Comparison of ENCODE assay signal across 27 cellular contexts in genomic region chr7:155414508-155414907, GRCh38. TPM values are rescaled to one million over a fixed set of nuclear protein-coding genes. Genes with fewer than 3 reads are reported as not detected.
A peak's percentile ranks its signal among the peaks of the same experiment; 100 is the strongest.
DNase-seq lines count a peak whose midpoint lies in the region; ATAC-seq, FAIRE-seq and TF ChIP-seq lines count a peak whose summit lies in the region.
"Had no signal": no experiment of that assay in that cellular context is flagged by ENCODE, and none has a peak within 500 bp of the region (broad histone marks: within the 10 kb centered on the region; RNA-seq: fewer than 3 reads in every experiment).

No MANE protein-coding gene starts in this region.

- H2BK5ac ChIP-seq in mesendoderm (ENCODE audit: low read length), result no peak overlapping the region

- intact Hi-C loops in HCT116 (cut with micrococcal nuclease), result loop anchor here (10.0 kb wide), 1 partner anchor 120 kb away; no protein-coding TSS in a partner anchor
- intact Hi-C loops in GM12878 (cut with micrococcal nuclease; ENCODE audit: unreplicated experiment), result no loop called here
- intact Hi-C loops in posterior vena cava (cut with DNase I), result no loop called here

- H2AFZ ChIP-seq in HCT116 (ENCODE audit: low read depth, low read length, poor library complexity, severe bottlenecking) (no peak overlapping the region), GM12878 (ENCODE audit: control insufficient read depth, low read depth, low read length) (no peak overlapping the region)

- WGBS in GM12878 (ENCODE audit: insufficient coverage, insufficient replicate concordance, low lambda C conversion rate, missing lambda C conversion rate), result 72% methylated on average over 11 of the region's 11 CpGs
- no CpG with 5 or more reads among the region's 11 CpGs for WGBS in mesendoderm (ENCODE audit: extremely low coverage, insufficient coverage, low lambda C conversion rate)

- no peak overlapping the region for H3K18ac ChIP-seq in mesendoderm (ENCODE audit: low read length)

- TF ChIP-seq RAD21 in HCT116 (IDR thresholded peaks at IDR 0.05; ENCODE audit: low read depth) (no peak), GM12878 (IDR thresholded peaks at IDR 0.05; ENCODE audit: insufficient read depth, low read depth, low read length) (no peak)

- H3K23ac ChIP-seq in mesendoderm (ENCODE audit: low read length), result no peak overlapping the region

- ATAC-seq in HCT116, result no peak; the same call in 1 of the 2 replicates
- no peak for ATAC-seq in GM12878
- ATAC-seq: PC-3, Right ventricle myocardium inferior, T-cell had no signal

- H3K27ac ChIP-seq in HCT116 (ENCODE audit: low read depth, low read length), result no peak overlapping the region
- no peak overlapping the region for H3K27ac ChIP-seq in GM12878 (ENCODE audit: control insufficient read depth, insufficient read depth)
- no peak overlapping the region for H3K27ac ChIP-seq in mesendoderm (ENCODE audit: low read depth, low read length)
- H3K27ac ChIP-seq: KMS-11, SJCRH30 had no signal

- no peaks in the 10 kb centered on the region for H3K9me2 ChIP-seq in HCT116 (ENCODE audit: insufficient read depth)

- no peak overlapping the region for H4K8ac ChIP-seq in mesendoderm (ENCODE audit: low read depth, low read length)

- no peak overlapping the region for H2AK5ac ChIP-seq in mesendoderm (ENCODE audit: low read length)

- H3K79me2 ChIP-seq in HCT116 (ENCODE audit: insufficient read depth, low read length), result no peaks in the 10 kb centered on the region
- no peaks in the 10 kb centered on the region for H3K79me2 ChIP-seq in GM12878 (ENCODE audit: control insufficient read depth, insufficient read depth, low read length)
- no peaks in the 10 kb centered on the region for H3K79me2 ChIP-seq in mesendoderm (ENCODE audit: control insufficient read depth, insufficient read depth, low read length)

- H4K20me1 ChIP-seq in HCT116 (ENCODE audit: insufficient read depth) (no peaks in the 10 kb centered on the region), GM12878 (ENCODE audit: control insufficient read depth, insufficient read depth) (no peaks in the 10 kb centered on the region)

- H2BK120ac ChIP-seq in mesendoderm (ENCODE audit: low read depth, low read length), result no peak overlapping the region

- BruUV-seq in HCT116 (replicated peaks; lab: Mats Ljungman, UMichigan) (no TSS peak), GM12878 (replicated peaks; lab: Mats Ljungman, UMichigan) (no TSS peak)

- POLR2A ChIA-PET in HCT116 (lab: Charles Lee) (no interaction called here), GM12878 (lab: Charles Lee) (no interaction called here)

- SMC1A ChIA-PET in GM12878 (lab: Charles Lee; ENCODE audit: uncharacterized antibody, unreplicated experiment), result no interaction called here

- no peaks in the 10 kb centered on the region for H3K36me3 ChIP-seq in HCT116 (ENCODE audit: control insufficient read depth in 1 of 2, insufficient read depth in 2 of 2, low read length in 2 of 2)
- no peaks in the 10 kb centered on the region for H3K36me3 ChIP-seq in GM12878 (ENCODE audit: control insufficient read depth in 2 of 2, insufficient read depth in 2 of 2, low read length in 1 of 2)
- no peaks in the 10 kb centered on the region for H3K36me3 ChIP-seq in mesendoderm (ENCODE audit: control insufficient read depth, insufficient read depth, low read length)
- H3K36me3 ChIP-seq: SJCRH30 had no signal

- H3K4me1 ChIP-seq in HCT116 (ENCODE audit: control insufficient read depth in 1 of 2, insufficient read depth in 2 of 2, low read length in 2 of 2), result peaks cover 0 to 5% of the 10 kb centered on the region in 2 experiments; a peak in 1 of 4 replicates
- no peaks in the 10 kb centered on the region for H3K4me1 ChIP-seq in GM12878 (ENCODE audit: control insufficient read depth, insufficient read depth, low read length)
- H3K4me1 ChIP-seq in mesendoderm (ENCODE audit: control insufficient read depth, low read depth, low read length), result peaks cover 2% of the 10 kb centered on the region

- no peak overlapping the region for H3K4ac ChIP-seq in mesendoderm (ENCODE audit: low read depth, low read length)

- RAD21 ChIA-PET in HCT116 (lab: Charles Lee; ENCODE audit: low non-redundant PET in 1 of 2, low total read pairs in 2 of 2, uncharacterized antibody in 2 of 2, unreplicated experiment in 2 of 2) (no interaction called here), GM12878 (lab: Charles Lee; ENCODE audit: unreplicated experiment) (no interaction called here)

- in situ Hi-C loops in GM12878 (cut with MboI), result no loop called here

- TF ChIP-seq EP300 in GM12878 (IDR thresholded peaks at IDR 0.05; ENCODE audit: borderline replicate concordance in 1 of 2, control insufficient read depth in 1 of 2, low read depth in 2 of 2, low read length in 2 of 2), result no peak

- H3K4me2 ChIP-seq in HCT116 (ENCODE audit: low read length) (no peak overlapping the region), GM12878 (ENCODE audit: control insufficient read depth, insufficient read depth) (no peak overlapping the region), mesendoderm (ENCODE audit: low read length) (no peak overlapping the region)
- H3K4me2 ChIP-seq: KMS-11 had no signal

- H4K5ac ChIP-seq in mesendoderm (ENCODE audit: low read length), result no peak overlapping the region

- no peak overlapping the region for H3K56ac ChIP-seq in mesendoderm (ENCODE audit: low read length)

- no peak overlapping the region for H3K9ac ChIP-seq in HCT116 (ENCODE audit: low read length)
- H3K9ac ChIP-seq in GM12878 (ENCODE audit: control insufficient read depth, insufficient read depth, low read length), result no peak overlapping the region
- no peak overlapping the region for H3K9ac ChIP-seq in mesendoderm (ENCODE audit: low read length)
- H3K9ac ChIP-seq: KMS-11 had no signal

- H3K27me3 ChIP-seq in HCT116 (ENCODE audit: insufficient read depth, low read length) (no peaks in the 10 kb centered on the region; the same call in 1 of the 2 replicates), GM12878 (replicated peaks in 1 of 2; ENCODE audit: control insufficient read depth in 2 of 2, insufficient read depth in 2 of 2, low read length in 1 of 2) (0 out of 4 replicates have a peak, but pooled peaks cover 0 to 1% of the 10 kb centered on the region in 2 experiments), mesendoderm (ENCODE audit: insufficient read depth, low read length, poor library complexity) (no peaks in the 10 kb centered on the region)

- H3K79me1 ChIP-seq in mesendoderm (ENCODE audit: low read length), result no peaks in the 10 kb centered on the region

- H3K4me3 ChIP-seq in HCT116 (replicated peaks in 1 of 2; ENCODE audit: low read depth in 1 of 2, low read length in 2 of 2), result no peak overlapping the region
- H3K4me3 ChIP-seq in GM12878, result no peak overlapping the region
- no peak overlapping the region for H3K4me3 ChIP-seq in mesendoderm (ENCODE audit: low read length)
- H3K4me3 ChIP-seq: SJCRH30 had no signal

- no peak overlapping the region for H2BK15ac ChIP-seq in mesendoderm (replicated peaks; ENCODE audit: low read depth)

- FAIRE-seq in GM12878 (lab: Jason Lieb, UNC), result no peak
- no peak for FAIRE-seq in RCC 7860 (lab: Jason Lieb, UNC)
- FAIRE-seq: HTR-8/SVneo had no signal

- no peaks in the 10 kb centered on the region for H3K9me3 ChIP-seq in HCT116 (ENCODE audit: control insufficient read depth in 1 of 2, insufficient read depth in 1 of 2, low read depth in 1 of 2, low read length in 2 of 2)
- no peaks in the 10 kb centered on the region for H3K9me3 ChIP-seq in GM12878 (replicated peaks; ENCODE audit: control insufficient read depth, insufficient read depth, low read length)
- H3K9me3 ChIP-seq: SJCRH30 had no signal

- TF ChIP-seq POLR2A in HCT116 (IDR thresholded peaks at IDR 0.05; ENCODE audit: borderline replicate concordance, extremely low read depth, insufficient read depth, insufficient read length) (no peak), GM12878 (IDR thresholded peaks at IDR 0.05; ENCODE audit: low read depth, low read length) (no peak)

- CTCF ChIA-PET in HCT116 (lab: Charles Lee) (interaction anchor here (1.1 to 1.2 kb wide), 2 partner anchors 15 to 353 kb away, joined by 3 read pairs; no protein-coding TSS in a partner anchor), GM12878 (lab: Yijun Ruan, JAX) (no interaction called here)

- TF ChIP-seq CTCF in HCT116 (IDR thresholded peaks at IDR 0.05 in 2 of 3, conservative IDR thresholded peaks at IDR 0.05 in 1 of 3; ENCODE audit: borderline replicate concordance in 1 of 3, insufficient read depth in 1 of 3, low read depth in 2 of 3, low read length in 2 of 3) (no peak), GM12878 (IDR thresholded peaks at IDR 0.05 in 2 of 3, conservative IDR thresholded peaks at IDR 0.05 in 1 of 3; ENCODE audit: control insufficient read depth in 2 of 3, extremely low read depth in 1 of 3, insufficient read depth in 1 of 3, low read depth in 3 of 3, low read length in 3 of 3) (no peak)

- DNase-seq in HCT116 (ENCODE audit: low read depth, low spot score), result peak; percentile 29
- peak; percentile 99 for DNase-seq in NAMALWA (ENCODE audit: low spot score)
- DNase-seq in GM12878 (ENCODE audit: low read depth, low spot score), result no peak
- peak; percentile 45 for DNase-seq in mesendoderm
- no peak for DNase-seq in activated CD4-positive, CD25-positive, alpha-beta regulatory T cell (lab: John Stamatoyannopoulos, UW)
- DNase-seq in RCC 7860 (ENCODE audit: low spot score), result no peak
- DNase-seq in posterior vena cava (ENCODE audit: low spot score), result no peak
- DNase-seq: C1 segment of cervical spinal cord; CD4-positive, alpha-beta memory T cell; COR-L47; DMS79 treated with DMSO at 0.1 percent for 48 hours; GOT3; NCI-H1105; NCI-H1436 treated with DMSO at 0.1 percent for 48 hours; NCI-H187 treated with DMSO at 0.1 percent for 48 hours; NCI-H446; NCI-H524 treated with DMSO at 0.1 percent for 48 hours; NCI-H774; PC-3; SJCRH30; T-cell had no signal

RNA-seq across cellular contexts. Expression of gene EN2, which starts 43.4 kb away (rescaled TPM):
- 0.32 TPM for total RNA-seq in HCT116 (2021; ENCODE audit: unreplicated experiment)
- 0.11 and 0.16 TPM in 2 replicates for polyA plus RNA-seq in HCT116 (2012)
- total RNA-seq in GM12878 (2013; cell fraction: nucleolus; rRNA removed), result not detected in 2 replicates
- not detected in 2 replicates for total RNA-seq in GM12878 (2014; rRNA removed)
- total RNA-seq in GM12878 (2014; rRNA removed; fragmentation: Illumina TruSeq; extraction: Trizol), result not detected in 2 replicates
- not detected in 2 replicates for total RNA-seq in GM12878 (2021)
- not detected for polyA plus RNA-seq in GM12878 (2011; ENCODE audit: low read depth)
- polyA plus RNA-seq in GM12878 (2011; rRNA removed), result not detected in 2 replicates
- not detected in 2 replicates for polyA plus RNA-seq in GM12878 (2011; cell fraction: cytosol; rRNA removed)
- polyA plus RNA-seq in GM12878 (2011; cell fraction: nucleus; rRNA removed), result not detected in 2 replicates
- polyA plus RNA-seq in GM12878 (2012), result not detected in 2 replicates
- not detected in 2 replicates for polyA plus RNA-seq in GM12878 (2014; fragmentation: Illumina TruSeq; extraction: Trizol)
- not detected for polyA plus RNA-seq in GM12878 (2014; fragmentation: Nextera tagmentation; extraction: Ambion mirVana)
- not detected in 2 replicates for polyA plus RNA-seq in GM12878 (2014; rRNA removed)
- polyA plus RNA-seq in GM12878 (2016; fragmentation: Nextera tagmentation; extraction: Ambion mirVana), result not detected
- polyA minus RNA-seq in GM12878 (2011; rRNA and poly(A)+ RNA removed), result not detected in 2 replicates
- polyA minus RNA-seq in GM12878 (2011; cell fraction: cytosol; rRNA and poly(A)+ RNA removed), result not detected in 2 replicates
- not detected in 2 replicates for polyA minus RNA-seq in GM12878 (2011; cell fraction: nucleus; rRNA and poly(A)+ RNA removed)
- polyA plus RNA-seq in mesendoderm (2013, experiment 1 of 2), result not detected
- not detected for polyA plus RNA-seq in mesendoderm (2013, experiment 2 of 2)
- under 1 TPM; 0.14 to 0.19 TPM for total RNA-seq in posterior vena cava
- total RNA-seq: A673; CD4-positive, alpha-beta memory T cell; RPMI7951; T-cell; T-helper 2 cell treated with Interferon-gamma antibody and Interleukin-4, amounts not matched to agents 100 ng/mL and 5 ng/mL, for 36 hours had no signal
- polyA plus RNA-seq: CD4-positive, alpha-beta memory T cell had no signal

Comparison
In these comparisons a context has a peak if more than half of its experiments do, and no peak if none do; other contexts are left out.
1. DNase-seq: peak in HCT116 (single experiment), NAMALWA (single experiment) and mesendoderm (single experiment); none in GM12878 (single experiment), activated CD4-positive, CD25-positive, alpha-beta regulatory T cell (0 of 4), RCC 7860 (single experiment) and posterior vena cava (single experiment).